ENCODE assay signal across 1 cellular context in the genomic region with DNA sequence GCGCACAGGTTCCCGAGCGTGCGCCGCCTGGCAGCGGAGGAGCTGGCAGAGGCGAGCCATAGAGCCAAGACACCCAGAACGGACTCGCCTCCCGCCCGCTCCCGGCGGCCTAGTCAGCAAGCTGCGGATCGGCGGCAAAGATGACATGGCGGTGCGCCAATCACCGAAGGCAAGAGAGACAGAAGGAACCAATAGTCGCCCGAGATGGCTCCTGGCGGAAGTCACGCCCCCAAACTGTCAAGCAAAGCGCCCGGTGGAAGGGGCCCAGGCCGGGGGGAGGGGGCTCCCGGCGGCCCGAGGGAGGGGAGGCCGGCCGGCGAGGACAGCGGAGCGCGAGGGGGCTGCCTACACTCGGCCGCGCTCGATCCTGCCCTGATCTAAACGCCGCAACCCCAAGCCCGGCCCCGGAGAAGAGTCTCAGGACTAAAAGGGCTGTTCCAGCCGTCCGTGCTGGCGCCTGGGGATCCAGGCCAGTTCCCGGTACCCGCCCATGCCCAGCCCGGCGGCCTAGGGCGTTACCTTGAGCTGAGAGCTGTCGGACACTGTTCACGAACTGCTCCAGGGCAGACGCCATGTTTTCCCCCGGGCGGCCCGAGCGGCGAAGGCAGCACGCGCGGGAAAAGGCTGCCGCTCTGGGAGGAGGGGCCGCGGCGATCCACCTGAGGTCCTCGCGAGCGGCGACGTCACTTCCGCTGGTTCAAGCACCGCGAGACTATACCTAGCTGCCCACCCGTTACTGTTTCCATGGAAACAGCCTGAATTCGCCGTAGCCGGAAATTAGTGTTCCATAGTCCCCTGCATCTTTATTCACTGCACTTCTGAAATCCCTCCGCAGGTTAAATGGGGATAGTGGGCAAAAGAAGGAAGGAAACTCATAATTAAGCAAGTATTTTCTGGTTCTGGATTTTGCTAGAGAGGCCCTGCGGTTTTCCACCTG.
TF ChIP-seq lines count a peak whose summit lies in the region.

A gene (minus strand): TSS at position 634 of the 937 bp plus-strand sequence. CDS start 60 bp downstream, at position 574.

TF ChIP-seq in HepG2, 621 proteins besides CTCF, POLR2A, EP300 and RAD21 (continued from another document and continues in another):
- TF ChIP-seq, protein P1, sequence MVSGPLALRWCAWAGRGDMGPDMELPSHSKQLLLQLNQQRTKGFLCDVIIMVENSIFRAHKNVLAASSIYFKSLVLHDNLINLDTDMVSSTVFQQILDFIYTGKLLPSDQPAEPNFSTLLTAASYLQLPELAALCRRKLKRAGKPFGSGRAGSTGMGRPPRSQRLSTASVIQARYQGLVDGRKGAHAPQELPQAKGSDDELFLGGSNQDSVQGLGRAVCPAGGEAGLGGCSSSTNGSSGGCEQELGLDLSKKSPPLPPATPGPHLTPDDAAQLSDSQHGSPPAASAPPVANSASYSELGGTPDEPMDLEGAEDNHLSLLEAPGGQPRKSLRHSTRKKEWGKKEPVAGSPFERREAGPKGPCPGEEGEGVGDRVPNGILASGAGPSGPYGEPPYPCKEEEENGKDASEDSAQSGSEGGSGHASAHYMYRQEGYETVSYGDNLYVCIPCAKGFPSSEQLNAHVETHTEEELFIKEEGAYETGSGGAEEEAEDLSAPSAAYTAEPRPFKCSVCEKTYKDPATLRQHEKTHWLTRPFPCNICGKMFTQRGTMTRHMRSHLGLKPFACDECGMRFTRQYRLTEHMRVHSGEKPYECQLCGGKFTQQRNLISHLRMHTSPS (CRISPR knock-in tag; IDR thresholded peaks at IDR 0.05; ENCODE audit: low read depth): no peak
- TF ChIP-seq KLF6 (CRISPR knock-in tag; IDR thresholded peaks at IDR 0.05) (no peak), ZNF841 (CRISPR knock-in tag; IDR thresholded peaks at IDR 0.05; ENCODE audit: borderline replicate concordance) (no peak), TBX2 (CRISPR knock-in tag; IDR thresholded peaks at IDR 0.05; ENCODE audit: borderline replicate concordance) (peak; percentile 55), ZNF839 (CRISPR knock-in tag; IDR thresholded peaks at IDR 0.05; ENCODE audit: borderline replicate concordance) (no peak), ZMYM3 (CRISPR knock-in tag; IDR thresholded peaks at IDR 0.05) (no peak), TGIF2 (CRISPR knock-in tag; IDR thresholded peaks at IDR 0.05) (peak; percentile 24; the same call in 1 of the 2 replicates), CREB1 (IDR thresholded peaks at IDR 0.05) (peak; percentile 92), CREB1 (CRISPR knock-in tag; IDR thresholded peaks at IDR 0.05) (peak; percentile 95), PITX1 (CRISPR knock-in tag; IDR thresholded peaks at IDR 0.05) (peak; percentile 68; the same call in 1 of the 2 replicates), TCF7 (IDR thresholded peaks at IDR 0.05; ENCODE audit: low read depth) (no peak), ZFP36L2 (CRISPR knock-in tag; IDR thresholded peaks at IDR 0.05) (no peak), NR2F6 (IDR thresholded peaks at IDR 0.05) (no peak), NR2F6 (CRISPR knock-in tag; IDR thresholded peaks at IDR 0.05) (no peak), ZNF44 (CRISPR knock-in tag; IDR thresholded peaks at IDR 0.05) (no peak), PHF21A (CRISPR knock-in tag; IDR thresholded peaks at IDR 0.05) (no peak), JUN (CRISPR knock-in tag; IDR thresholded peaks at IDR 0.05) (no peak), MAF1 (CRISPR knock-in tag; IDR thresholded peaks at IDR 0.05; ENCODE audit: borderline replicate concordance) (no peak), ISL2 (CRISPR knock-in tag; IDR thresholded peaks at IDR 0.05) (peak; percentile 78), MYC (CRISPR knock-in tag; IDR thresholded peaks at IDR 0.05; ENCODE audit: borderline replicate concordance) (peak; percentile 92), ZNF484 (CRISPR knock-in tag; IDR thresholded peaks at IDR 0.05; ENCODE audit: borderline replicate concordance, low read depth) (no peak), ZNF652 (CRISPR knock-in tag; IDR thresholded peaks at IDR 0.05; ENCODE audit: borderline replicate concordance, low read depth) (no peak), ZNF720 (CRISPR knock-in tag; IDR thresholded peaks at IDR 0.05) (no peak), ZNF24 (IDR thresholded peaks at IDR 0.05) (no peak), ZBTB20 (CRISPR knock-in tag; IDR thresholded peaks at IDR 0.05; ENCODE audit: borderline replicate concordance, low read depth) (peak; percentile 59; the same call in 1 of the 2 replicates), NR2F1 (CRISPR knock-in tag; IDR thresholded peaks at IDR 0.05) (no peak)
- TF ChIP-seq, protein P2, sequence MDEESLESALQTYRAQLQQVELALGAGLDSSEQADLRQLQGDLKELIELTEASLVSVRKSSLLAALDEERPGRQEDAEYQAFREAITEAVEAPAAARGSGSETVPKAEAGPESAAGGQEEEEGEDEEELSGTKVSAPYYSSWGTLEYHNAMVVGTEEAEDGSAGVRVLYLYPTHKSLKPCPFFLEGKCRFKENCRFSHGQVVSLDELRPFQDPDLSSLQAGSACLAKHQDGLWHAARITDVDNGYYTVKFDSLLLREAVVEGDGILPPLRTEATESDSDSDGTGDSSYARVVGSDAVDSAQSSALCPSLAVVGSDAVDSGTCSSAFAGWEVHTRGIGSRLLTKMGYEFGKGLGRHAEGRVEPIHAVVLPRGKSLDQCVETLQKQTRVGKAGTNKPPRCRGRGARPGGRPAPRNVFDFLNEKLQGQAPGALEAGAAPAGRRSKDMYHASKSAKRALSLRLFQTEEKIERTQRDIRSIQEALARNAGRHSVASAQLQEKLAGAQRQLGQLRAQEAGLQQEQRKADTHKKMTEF (CRISPR knock-in tag; IDR thresholded peaks at IDR 0.05): peak; percentile 75; the same call in 1 of the 2 replicates
- TF ChIP-seq, protein P3, sequence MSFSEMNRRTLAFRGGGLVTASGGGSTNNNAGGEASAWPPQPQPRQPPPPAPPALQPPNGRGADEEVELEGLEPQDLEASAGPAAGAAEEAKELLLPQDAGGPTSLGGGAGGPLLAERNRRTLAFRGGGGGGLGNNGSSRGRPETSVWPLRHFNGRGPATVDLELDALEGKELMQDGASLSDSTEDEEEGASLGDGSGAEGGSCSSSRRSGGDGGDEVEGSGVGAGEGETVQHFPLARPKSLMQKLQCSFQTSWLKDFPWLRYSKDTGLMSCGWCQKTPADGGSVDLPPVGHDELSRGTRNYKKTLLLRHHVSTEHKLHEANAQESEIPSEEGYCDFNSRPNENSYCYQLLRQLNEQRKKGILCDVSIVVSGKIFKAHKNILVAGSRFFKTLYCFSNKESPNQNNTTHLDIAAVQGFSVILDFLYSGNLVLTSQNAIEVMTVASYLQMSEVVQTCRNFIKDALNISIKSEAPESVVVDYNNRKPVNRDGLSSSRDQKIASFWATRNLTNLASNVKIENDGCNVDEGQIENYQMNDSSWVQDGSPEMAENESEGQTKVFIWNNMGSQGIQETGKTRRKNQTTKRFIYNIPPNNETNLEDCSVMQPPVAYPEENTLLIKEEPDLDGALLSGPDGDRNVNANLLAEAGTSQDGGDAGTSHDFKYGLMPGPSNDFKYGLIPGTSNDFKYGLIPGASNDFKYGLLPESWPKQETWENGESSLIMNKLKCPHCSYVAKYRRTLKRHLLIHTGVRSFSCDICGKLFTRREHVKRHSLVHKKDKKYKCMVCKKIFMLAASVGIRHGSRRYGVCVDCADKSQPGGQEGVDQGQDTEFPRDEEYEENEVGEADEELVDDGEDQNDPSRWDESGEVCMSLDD (CRISPR knock-in tag; IDR thresholded peaks at IDR 0.05; ENCODE audit: borderline replicate concordance): no peak
- TF ChIP-seq, protein P4, sequence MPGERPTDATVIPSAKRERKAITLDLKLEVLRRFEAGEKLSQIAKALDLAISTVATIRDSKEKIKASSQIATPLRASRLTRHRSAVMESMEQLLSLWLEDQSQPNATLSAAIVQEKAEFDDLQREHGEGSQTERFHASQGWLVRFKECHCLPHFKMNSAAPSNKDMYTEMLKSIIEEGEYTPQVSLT (CRISPR knock-in tag; IDR thresholded peaks at IDR 0.05; ENCODE audit: borderline replicate concordance, low read depth): no peak
- TF ChIP-seq, protein P5, sequence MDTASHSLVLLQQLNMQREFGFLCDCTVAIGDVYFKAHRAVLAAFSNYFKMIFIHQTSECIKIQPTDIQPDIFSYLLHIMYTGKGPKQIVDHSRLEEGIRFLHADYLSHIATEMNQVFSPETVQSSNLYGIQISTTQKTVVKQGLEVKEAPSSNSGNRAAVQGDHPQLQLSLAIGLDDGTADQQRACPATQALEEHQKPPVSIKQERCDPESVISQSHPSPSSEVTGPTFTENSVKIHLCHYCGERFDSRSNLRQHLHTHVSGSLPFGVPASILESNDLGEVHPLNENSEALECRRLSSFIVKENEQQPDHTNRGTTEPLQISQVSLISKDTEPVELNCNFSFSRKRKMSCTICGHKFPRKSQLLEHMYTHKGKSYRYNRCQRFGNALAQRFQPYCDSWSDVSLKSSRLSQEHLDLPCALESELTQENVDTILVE (CRISPR knock-in tag; IDR thresholded peaks at IDR 0.05): no peak; the same call in 1 of the 2 replicates
- TF ChIP-seq, protein P6, sequence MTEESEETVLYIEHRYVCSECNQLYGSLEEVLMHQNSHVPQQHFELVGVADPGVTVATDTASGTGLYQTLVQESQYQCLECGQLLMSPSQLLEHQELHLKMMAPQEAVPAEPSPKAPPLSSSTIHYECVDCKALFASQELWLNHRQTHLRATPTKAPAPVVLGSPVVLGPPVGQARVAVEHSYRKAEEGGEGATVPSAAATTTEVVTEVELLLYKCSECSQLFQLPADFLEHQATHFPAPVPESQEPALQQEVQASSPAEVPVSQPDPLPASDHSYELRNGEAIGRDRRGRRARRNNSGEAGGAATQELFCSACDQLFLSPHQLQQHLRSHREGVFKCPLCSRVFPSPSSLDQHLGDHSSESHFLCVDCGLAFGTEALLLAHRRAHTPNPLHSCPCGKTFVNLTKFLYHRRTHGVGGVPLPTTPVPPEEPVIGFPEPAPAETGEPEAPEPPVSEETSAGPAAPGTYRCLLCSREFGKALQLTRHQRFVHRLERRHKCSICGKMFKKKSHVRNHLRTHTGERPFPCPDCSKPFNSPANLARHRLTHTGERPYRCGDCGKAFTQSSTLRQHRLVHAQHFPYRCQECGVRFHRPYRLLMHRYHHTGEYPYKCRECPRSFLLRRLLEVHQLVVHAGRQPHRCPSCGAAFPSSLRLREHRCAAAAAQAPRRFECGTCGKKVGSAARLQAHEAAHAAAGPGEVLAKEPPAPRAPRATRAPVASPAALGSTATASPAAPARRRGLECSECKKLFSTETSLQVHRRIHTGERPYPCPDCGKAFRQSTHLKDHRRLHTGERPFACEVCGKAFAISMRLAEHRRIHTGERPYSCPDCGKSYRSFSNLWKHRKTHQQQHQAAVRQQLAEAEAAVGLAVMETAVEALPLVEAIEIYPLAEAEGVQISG (CRISPR knock-in tag; IDR thresholded peaks at IDR 0.05): peak; percentile 84
- TF ChIP-seq, protein P7, sequence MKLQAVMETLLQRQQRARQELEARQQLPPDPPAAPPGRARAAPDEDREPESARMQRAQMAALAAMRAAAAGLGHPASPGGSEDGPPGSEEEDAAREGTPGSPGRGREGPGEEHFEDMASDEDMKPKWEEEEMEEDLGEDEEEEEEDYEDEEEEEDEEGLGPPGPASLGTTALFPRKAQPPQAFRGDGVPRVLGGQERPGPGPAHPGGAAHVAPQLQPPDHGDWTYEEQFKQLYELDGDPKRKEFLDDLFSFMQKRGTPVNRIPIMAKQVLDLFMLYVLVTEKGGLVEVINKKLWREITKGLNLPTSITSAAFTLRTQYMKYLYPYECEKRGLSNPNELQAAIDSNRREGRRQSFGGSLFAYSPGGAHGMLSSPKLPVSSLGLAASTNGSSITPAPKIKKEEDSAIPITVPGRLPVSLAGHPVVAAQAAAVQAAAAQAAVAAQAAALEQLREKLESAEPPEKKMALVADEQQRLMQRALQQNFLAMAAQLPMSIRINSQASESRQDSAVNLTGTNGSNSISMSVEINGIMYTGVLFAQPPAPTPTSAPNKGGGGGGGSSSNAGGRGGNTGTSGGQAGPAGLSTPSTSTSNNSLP (IDR thresholded peaks at IDR 0.05; ENCODE audit: low read depth, low read length): peak; percentile 94
- TF ChIP-seq, protein P8, sequence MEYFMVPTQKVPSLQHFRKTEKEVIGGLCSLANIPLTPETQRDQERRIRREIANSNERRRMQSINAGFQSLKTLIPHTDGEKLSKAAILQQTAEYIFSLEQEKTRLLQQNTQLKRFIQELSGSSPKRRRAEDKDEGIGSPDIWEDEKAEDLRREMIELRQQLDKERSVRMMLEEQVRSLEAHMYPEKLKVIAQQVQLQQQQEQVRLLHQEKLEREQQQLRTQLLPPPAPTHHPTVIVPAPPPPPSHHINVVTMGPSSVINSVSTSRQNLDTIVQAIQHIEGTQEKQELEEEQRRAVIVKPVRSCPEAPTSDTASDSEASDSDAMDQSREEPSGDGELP (IDR thresholded peaks at IDR 0.05; ENCODE audit: borderline replicate concordance, low read depth): peak; percentile 49; the same call in 1 of the 2 replicates
- TF ChIP-seq, protein P9, sequence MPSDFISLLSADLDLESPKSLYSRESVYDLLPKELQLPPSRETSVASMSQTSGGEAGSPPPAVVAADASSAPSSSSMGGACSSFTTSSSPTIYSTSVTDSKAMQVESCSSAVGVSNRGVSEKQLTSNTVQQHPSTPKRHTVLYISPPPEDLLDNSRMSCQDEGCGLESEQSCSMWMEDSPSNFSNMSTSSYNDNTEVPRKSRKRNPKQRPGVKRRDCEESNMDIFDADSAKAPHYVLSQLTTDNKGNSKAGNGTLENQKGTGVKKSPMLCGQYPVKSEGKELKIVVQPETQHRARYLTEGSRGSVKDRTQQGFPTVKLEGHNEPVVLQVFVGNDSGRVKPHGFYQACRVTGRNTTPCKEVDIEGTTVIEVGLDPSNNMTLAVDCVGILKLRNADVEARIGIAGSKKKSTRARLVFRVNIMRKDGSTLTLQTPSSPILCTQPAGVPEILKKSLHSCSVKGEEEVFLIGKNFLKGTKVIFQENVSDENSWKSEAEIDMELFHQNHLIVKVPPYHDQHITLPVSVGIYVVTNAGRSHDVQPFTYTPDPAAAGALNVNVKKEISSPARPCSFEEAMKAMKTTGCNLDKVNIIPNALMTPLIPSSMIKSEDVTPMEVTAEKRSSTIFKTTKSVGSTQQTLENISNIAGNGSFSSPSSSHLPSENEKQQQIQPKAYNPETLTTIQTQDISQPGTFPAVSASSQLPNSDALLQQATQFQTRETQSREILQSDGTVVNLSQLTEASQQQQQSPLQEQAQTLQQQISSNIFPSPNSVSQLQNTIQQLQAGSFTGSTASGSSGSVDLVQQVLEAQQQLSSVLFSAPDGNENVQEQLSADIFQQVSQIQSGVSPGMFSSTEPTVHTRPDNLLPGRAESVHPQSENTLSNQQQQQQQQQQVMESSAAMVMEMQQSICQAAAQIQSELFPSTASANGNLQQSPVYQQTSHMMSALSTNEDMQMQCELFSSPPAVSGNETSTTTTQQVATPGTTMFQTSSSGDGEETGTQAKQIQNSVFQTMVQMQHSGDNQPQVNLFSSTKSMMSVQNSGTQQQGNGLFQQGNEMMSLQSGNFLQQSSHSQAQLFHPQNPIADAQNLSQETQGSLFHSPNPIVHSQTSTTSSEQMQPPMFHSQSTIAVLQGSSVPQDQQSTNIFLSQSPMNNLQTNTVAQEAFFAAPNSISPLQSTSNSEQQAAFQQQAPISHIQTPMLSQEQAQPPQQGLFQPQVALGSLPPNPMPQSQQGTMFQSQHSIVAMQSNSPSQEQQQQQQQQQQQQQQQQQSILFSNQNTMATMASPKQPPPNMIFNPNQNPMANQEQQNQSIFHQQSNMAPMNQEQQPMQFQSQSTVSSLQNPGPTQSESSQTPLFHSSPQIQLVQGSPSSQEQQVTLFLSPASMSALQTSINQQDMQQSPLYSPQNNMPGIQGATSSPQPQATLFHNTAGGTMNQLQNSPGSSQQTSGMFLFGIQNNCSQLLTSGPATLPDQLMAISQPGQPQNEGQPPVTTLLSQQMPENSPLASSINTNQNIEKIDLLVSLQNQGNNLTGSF (CRISPR knock-in tag; IDR thresholded peaks at IDR 0.05): peak; percentile 79
- TF ChIP-seq, protein P10, sequence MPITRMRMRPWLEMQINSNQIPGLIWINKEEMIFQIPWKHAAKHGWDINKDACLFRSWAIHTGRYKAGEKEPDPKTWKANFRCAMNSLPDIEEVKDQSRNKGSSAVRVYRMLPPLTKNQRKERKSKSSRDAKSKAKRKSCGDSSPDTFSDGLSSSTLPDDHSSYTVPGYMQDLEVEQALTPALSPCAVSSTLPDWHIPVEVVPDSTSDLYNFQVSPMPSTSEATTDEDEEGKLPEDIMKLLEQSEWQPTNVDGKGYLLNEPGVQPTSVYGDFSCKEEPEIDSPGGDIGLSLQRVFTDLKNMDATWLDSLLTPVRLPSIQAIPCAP (CRISPR knock-in tag; IDR thresholded peaks at IDR 0.05; ENCODE audit: low read depth): no peak
